In the genomic region with DNA sequence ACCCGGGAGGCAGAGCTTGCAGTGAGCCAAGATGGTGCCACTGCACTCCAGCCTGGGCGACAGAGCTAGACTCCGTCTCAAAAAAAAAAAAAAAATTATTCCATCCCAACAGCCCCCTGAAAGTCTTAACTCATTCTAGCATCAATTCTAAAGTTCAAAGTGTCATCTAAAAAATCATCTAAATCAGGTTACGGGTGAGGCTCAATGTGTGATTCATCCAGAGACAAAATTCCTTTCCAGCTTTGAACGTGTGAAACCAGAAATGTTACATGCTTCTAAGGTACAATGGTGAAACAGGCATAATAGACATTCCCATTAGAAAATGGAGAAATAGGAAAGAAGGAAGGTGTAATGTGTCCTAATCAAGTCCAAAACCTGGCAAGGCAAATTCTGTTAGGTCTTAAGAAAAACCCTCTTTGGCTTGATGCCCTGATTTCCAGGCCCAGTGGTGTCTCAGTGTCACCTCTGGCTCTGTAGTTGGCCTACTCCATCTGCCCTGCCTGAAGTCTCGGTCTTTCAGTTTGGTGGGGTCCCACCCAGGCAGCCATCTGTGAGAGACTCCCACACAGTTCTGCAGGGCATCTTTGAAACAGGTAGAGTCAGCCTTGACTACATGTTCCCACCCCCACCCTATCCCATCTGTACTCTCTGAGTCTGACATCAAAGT, we compare ENCODE assay signal across 1 cellular context.
TF ChIP-seq lines count a peak whose summit lies in the region.

No MANE protein-coding gene starts in this region.

TF ChIP-seq in GM12878, 131 proteins besides CTCF, POLR2A, EP300 and RAD21 (continued from another document):
- TF ChIP-seq, protein P1, sequence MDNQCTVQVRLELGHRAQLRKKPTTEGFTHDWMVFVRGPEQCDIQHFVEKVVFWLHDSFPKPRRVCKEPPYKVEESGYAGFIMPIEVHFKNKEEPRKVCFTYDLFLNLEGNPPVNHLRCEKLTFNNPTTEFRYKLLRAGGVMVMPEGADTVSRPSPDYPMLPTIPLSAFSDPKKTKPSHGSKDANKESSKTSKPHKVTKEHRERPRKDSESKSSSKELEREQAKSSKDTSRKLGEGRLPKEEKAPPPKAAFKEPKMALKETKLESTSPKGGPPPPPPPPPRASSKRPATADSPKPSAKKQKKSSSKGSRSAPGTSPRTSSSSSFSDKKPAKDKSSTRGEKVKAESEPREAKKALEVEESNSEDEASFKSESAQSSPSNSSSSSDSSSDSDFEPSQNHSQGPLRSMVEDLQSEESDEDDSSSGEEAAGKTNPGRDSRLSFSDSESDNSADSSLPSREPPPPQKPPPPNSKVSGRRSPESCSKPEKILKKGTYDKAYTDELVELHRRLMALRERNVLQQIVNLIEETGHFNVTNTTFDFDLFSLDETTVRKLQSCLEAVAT (IDR thresholded peaks at IDR 0.05), result peak; percentile 11; the same call in 1 of the 2 replicates
- no peak for TF ChIP-seq HDAC6 (IDR thresholded peaks at IDR 0.05; ENCODE audit: unreplicated experiment)
- no peak for TF ChIP-seq HDGF (IDR thresholded peaks at IDR 0.05)
TF ChIP-seq in GM12878: peak in this region for 1.
